ENCODE assay signal across 1 cellular context in genomic region chr11:69233761-69234136, GRCh38.
TF ChIP-seq lines count a peak whose summit lies in the region.

No MANE protein-coding gene starts in this region.

TF ChIP-seq in K562, 482 proteins besides CTCF, POLR2A, EP300 and RAD21:
- TF ChIP-seq THAP7 (CRISPR knock-in tag; IDR thresholded peaks at IDR 0.05), result no peak
- no peak for TF ChIP-seq ARID3A (IDR thresholded peaks at IDR 0.05; ENCODE audit: borderline replicate concordance, low read depth, low read length)
- TF ChIP-seq ZNF134 (CRISPR knock-in tag; conservative IDR thresholded peaks at IDR 0.05), result no peak
- no peak for TF ChIP-seq RBM17 (IDR thresholded peaks at IDR 0.05; ENCODE audit: borderline replicate concordance, low read depth, low read length)
- no peak for TF ChIP-seq NFE2 (IDR thresholded peaks at IDR 0.05; ENCODE audit: low read depth)
- TF ChIP-seq ZNF76 (CRISPR knock-in tag; IDR thresholded peaks at IDR 0.05; ENCODE audit: borderline replicate concordance), result no peak
- TF ChIP-seq ZNF77 (CRISPR knock-in tag; IDR thresholded peaks at IDR 0.05), result no peak
- TF ChIP-seq PRDM10 (IDR thresholded peaks at IDR 0.05; ENCODE audit: partially characterized antibody), result no peak
- TF ChIP-seq KAT2B (IDR thresholded peaks at IDR 0.05; ENCODE audit: low read depth, low read length), result no peak
- no peak for TF ChIP-seq FIP1L1 (IDR thresholded peaks at IDR 0.05; ENCODE audit: low read depth, low read length, poor library complexity, severe bottlenecking)
- TF ChIP-seq MYC (IDR thresholded peaks at IDR 0.05; ENCODE audit: low read depth, low read length), result no peak
- no peak for TF ChIP-seq MYC (CRISPR knock-in tag; IDR thresholded peaks at IDR 0.05; ENCODE audit: borderline replicate concordance, low read depth)
- no peak for TF ChIP-seq ZNF212 (CRISPR knock-in tag; IDR thresholded peaks at IDR 0.05)
- TF ChIP-seq CBX5 (IDR thresholded peaks at IDR 0.05; ENCODE audit: borderline replicate concordance, low read depth), result no peak
- no peak for TF ChIP-seq MNT (conservative IDR thresholded peaks at IDR 0.05)
TF ChIP-seq in K562: peak in this region for 0.
